ENCODE assay signal across 10 cellular contexts in the genomic region with DNA sequence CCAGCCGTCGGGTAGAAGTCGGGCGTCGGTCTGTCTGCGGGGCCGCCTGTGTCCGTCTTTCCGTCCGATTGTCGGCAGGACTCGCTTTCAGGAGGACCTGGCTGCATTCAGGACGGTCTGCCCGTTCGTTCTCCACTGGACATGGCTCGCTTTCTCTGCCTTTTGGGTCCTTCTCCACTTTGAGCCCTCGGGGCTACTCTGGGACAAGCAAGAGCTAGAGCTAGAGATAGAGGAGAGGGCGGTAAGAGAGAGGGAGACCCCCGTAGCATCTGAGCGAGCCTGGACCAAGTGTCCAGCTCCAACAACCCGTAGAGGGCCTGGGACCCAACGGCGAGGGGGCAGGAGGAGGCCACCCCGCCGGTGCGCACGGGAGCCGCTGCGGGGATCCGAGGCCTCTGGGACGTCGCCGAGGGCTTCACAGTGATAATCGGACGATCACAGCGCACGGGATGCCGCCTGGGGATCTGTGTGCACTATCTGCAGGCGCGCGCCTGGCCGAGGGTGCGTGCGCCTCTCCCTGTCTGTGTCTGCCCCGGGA. TPM values are rescaled to one million over a fixed set of nuclear protein-coding genes. Genes with fewer than 3 reads are reported as not detected.
DNase-seq lines count a peak whose midpoint lies in the region; ATAC-seq and TF ChIP-seq lines count a peak whose summit lies in the region.
"Had no signal": no experiment of that assay in that cellular context is flagged by ENCODE, and none has a peak within 500 bp of the region (broad histone marks: within the 10 kb centered on the region; RNA-seq: fewer than 3 reads in every experiment).

No MANE protein-coding gene starts in this region.

- TF ChIP-seq CTCF in chondrocyte (IDR thresholded peaks at IDR 0.05) (no peak), GM20000 (IDR thresholded peaks at IDR 0.05; ENCODE audit: extremely low read depth, missing control alignments) (no peak)

- ATAC-seq in stimulated activated naive CD8-positive, alpha-beta T cell treated with anti-CD3 and anti-CD28 coated beads, Interleukin-15, Interleukin-2, amounts not matched to agents 100 U/mL and 50 U/mL, for 24 hours, result no peak
- ATAC-seq in naive B cell (ENCODE audit: low read depth in 2 of 2), result no peak
- ATAC-seq in HG03045 (IDR thresholded peaks at IDR 0.05; ENCODE audit: unreplicated experiment), result no peak
- no peak for ATAC-seq in GM21529 (IDR thresholded peaks at IDR 0.05; ENCODE audit: unreplicated experiment)

- peaks cover 28% of the 10 kb centered on the region for H3K4me1 Mint-ChIP-seq in stimulated activated naive CD8-positive, alpha-beta T cell treated with anti-CD3 and anti-CD28 coated beads, Interleukin-15, Interleukin-2, amounts not matched to agents 100 ng/mL and 50 ng/mL, for 24 hours (ENCODE audit: low read depth)
- H3K4me1 Mint-ChIP-seq in chondrocyte (ENCODE audit: low read depth), result peaks cover 24% of the 10 kb centered on the region
- H3K4me1 Mint-ChIP-seq in naive B cell, result peaks cover 22 to 56% (median 48%) of the 10 kb centered on the region in 3 donors

- peak overlapping the region; percentile 56 for H3K4me3 Mint-ChIP-seq in stimulated activated naive CD8-positive, alpha-beta T cell treated with anti-CD3 and anti-CD28 coated beads, Interleukin-15, Interleukin-2, amounts not matched to agents 100 ng/mL and 50 ng/mL, for 24 hours
- peak overlapping the region; percentile 64 for H3K4me3 Mint-ChIP-seq in chondrocyte (ENCODE audit: unreplicated experiment)
- peak overlapping the region; percentile 37 to 91 (median 84) for H3K4me3 Mint-ChIP-seq in naive B cell

- H3K36me3 Mint-ChIP-seq in stimulated activated naive CD8-positive, alpha-beta T cell treated with anti-CD3 and anti-CD28 coated beads, Interleukin-15, Interleukin-2, amounts not matched to agents 100 ng/mL and 50 ng/mL, for 24 hours (ENCODE audit: low read depth), result peaks cover 3% of the 10 kb centered on the region
- H3K36me3 Mint-ChIP-seq in chondrocyte (ENCODE audit: low read depth), result peaks cover 14% of the 10 kb centered on the region
- peaks cover 0 to 7% of the 10 kb centered on the region in 2 donors for H3K36me3 Mint-ChIP-seq in naive B cell

- H3K9me3 Mint-ChIP-seq in stimulated activated naive CD8-positive, alpha-beta T cell treated with anti-CD3 and anti-CD28 coated beads, Interleukin-15, Interleukin-2, amounts not matched to agents 100 ng/mL and 50 ng/mL, for 24 hours, result no peaks in the 10 kb centered on the region
- H3K9me3 Mint-ChIP-seq in chondrocyte (ENCODE audit: low read depth) (no peaks in the 10 kb centered on the region), naive B cell (peaks cover 0 to 5% (median 4%) of the 10 kb centered on the region in 7 donors)

- H3K27ac Mint-ChIP-seq in stimulated activated naive CD8-positive, alpha-beta T cell treated with anti-CD3 and anti-CD28 coated beads, Interleukin-15, Interleukin-2, amounts not matched to agents 100 ng/mL and 50 ng/mL, for 24 hours, result no peak overlapping the region
- H3K27ac Mint-ChIP-seq in chondrocyte (ENCODE audit: unreplicated experiment) (no peak overlapping the region), naive B cell (peak overlapping the region in 2 of 6 donors; percentile 89)

- no peak for DNase-seq in stimulated activated naive CD8-positive, alpha-beta T cell treated with anti-CD3 and anti-CD28 coated beads, Interleukin-15, Interleukin-2, amounts not matched to agents 100 U/mL and 50 U/mL, for 24 hours
- DNase-seq in chondrocyte (ENCODE audit: low spot score) (peak; percentile 92), naive B cell (no peak), mucosa of gallbladder (ENCODE audit: low spot score) (no peak), GM20000 (ENCODE audit: low spot score) (no peak)
- DNase-seq: brain microvascular endothelial cell, T-helper 9 cell had no signal

- H3K27me3 Mint-ChIP-seq in stimulated activated naive CD8-positive, alpha-beta T cell treated with anti-CD3 and anti-CD28 coated beads, Interleukin-15, Interleukin-2, amounts not matched to agents 100 ng/mL and 50 ng/mL, for 24 hours, result peaks cover 84% of the 10 kb centered on the region
- peaks cover 80% of the 10 kb centered on the region for H3K27me3 Mint-ChIP-seq in chondrocyte (ENCODE audit: low read depth)
- peaks cover 76 to 92% (median 85%) of the 10 kb centered on the region in 3 donors for H3K27me3 Mint-ChIP-seq in naive B cell

RNA-seq across cellular contexts. Expression of a gene that starts 4.5 kb away (rescaled TPM):
- not detected in 3 replicates for total RNA-seq in chondrocyte
- polyA plus RNA-seq in naive B cell (ENCODE audit: low read depth in 6 of 6), result not detected
- total RNA-seq in mucosa of gallbladder, result 1.6 TPM

RNA-seq across cellular contexts. Expression of a gene that starts 57.1 kb away (rescaled TPM):
- 2.0 to 8.6 TPM (median 8.4 TPM) in 3 replicates for total RNA-seq in chondrocyte
- not detected for polyA plus RNA-seq in naive B cell (ENCODE audit: low read depth in 6 of 6)
- 33.9 TPM for total RNA-seq in mucosa of gallbladder
